In genomic region chr1:226457307-226457712, GRCh38 we compare ENCODE assay signal across 7 cellular contexts. TPM values are rescaled to one million over a fixed set of nuclear protein-coding genes. Genes with fewer than 3 reads are reported as not detected.
DNase-seq lines count a peak whose midpoint lies in the region; ATAC-seq and TF ChIP-seq lines count a peak whose summit lies in the region.

No MANE protein-coding gene starts in this region.

- ATAC-seq in GM21447 (IDR thresholded peaks at IDR 0.05; ENCODE audit: unreplicated experiment) (no peak), HG03159 (IDR thresholded peaks at IDR 0.05; ENCODE audit: unreplicated experiment) (no peak)

- no peak overlapping the region for H3K27ac Mint-ChIP-seq in IgD-negative memory B cell
- no peak overlapping the region for H3K27ac Mint-ChIP-seq in endothelial cell (ENCODE audit: unreplicated experiment)

- peaks cover 2 to 3% (median 3%) of the 10 kb centered on the region in 3 donors for H3K9me3 Mint-ChIP-seq in IgD-negative memory B cell
- H3K9me3 Mint-ChIP-seq in endothelial cell (ENCODE audit: unreplicated experiment): no peaks in the 10 kb centered on the region

- H3K4me1 Mint-ChIP-seq in IgD-negative memory B cell (peaks cover 0 to 8% (median 5%) of the 10 kb centered on the region in 3 donors), endothelial cell (ENCODE audit: unreplicated experiment) (no peaks in the 10 kb centered on the region)

- H3K27me3 Mint-ChIP-seq in IgD-negative memory B cell (peaks cover 10% of the 10 kb centered on the region), endothelial cell (ENCODE audit: unreplicated experiment) (peaks cover 4% of the 10 kb centered on the region)

- peak; percentile 50 for TF ChIP-seq CTCF in endothelial cell (IDR thresholded peaks at IDR 0.05; ENCODE audit: unreplicated experiment)

- H3K36me3 Mint-ChIP-seq in IgD-negative memory B cell: peaks cover 2% of the 10 kb centered on the region
- H3K36me3 Mint-ChIP-seq in endothelial cell (ENCODE audit: low read depth, unreplicated experiment): no peaks in the 10 kb centered on the region

- DNase-seq in activated CD4-positive, alpha-beta T cell treated with anti-CD3 and anti-CD28 coated beads, Interleukin-2, amount 50 U/mL, for 4 hours: peak; percentile 8 to 14
- peak; percentile 46 for DNase-seq in endothelial cell (ENCODE audit: low spot score)
- peak; percentile 31 to 33 for DNase-seq in stimulated activated CD8-positive, alpha-beta memory T cell treated with anti-CD3 and anti-CD28 coated beads, Interleukin-15, amount 100 ng/mL, for 48 hours (ENCODE audit: low read depth in 2 of 2)
- DNase-seq in LoVo (ENCODE audit: low spot score): no peak

- peak overlapping the region in 3 of 4 donors; percentile 24 to 82 (median 56) for H3K4me3 Mint-ChIP-seq in IgD-negative memory B cell
- H3K4me3 Mint-ChIP-seq in endothelial cell (ENCODE audit: unreplicated experiment): no peak overlapping the region

RNA-seq across cellular contexts. Expression of gene PARP1, which starts 49.4 kb away (rescaled TPM):
- 321 TPM for polyA plus RNA-seq in IgD-negative memory B cell
- 131 TPM for total RNA-seq in endothelial cell (ENCODE audit: unreplicated experiment)
